15 cellular contexts compared by ENCODE assay signal in the genomic region with DNA sequence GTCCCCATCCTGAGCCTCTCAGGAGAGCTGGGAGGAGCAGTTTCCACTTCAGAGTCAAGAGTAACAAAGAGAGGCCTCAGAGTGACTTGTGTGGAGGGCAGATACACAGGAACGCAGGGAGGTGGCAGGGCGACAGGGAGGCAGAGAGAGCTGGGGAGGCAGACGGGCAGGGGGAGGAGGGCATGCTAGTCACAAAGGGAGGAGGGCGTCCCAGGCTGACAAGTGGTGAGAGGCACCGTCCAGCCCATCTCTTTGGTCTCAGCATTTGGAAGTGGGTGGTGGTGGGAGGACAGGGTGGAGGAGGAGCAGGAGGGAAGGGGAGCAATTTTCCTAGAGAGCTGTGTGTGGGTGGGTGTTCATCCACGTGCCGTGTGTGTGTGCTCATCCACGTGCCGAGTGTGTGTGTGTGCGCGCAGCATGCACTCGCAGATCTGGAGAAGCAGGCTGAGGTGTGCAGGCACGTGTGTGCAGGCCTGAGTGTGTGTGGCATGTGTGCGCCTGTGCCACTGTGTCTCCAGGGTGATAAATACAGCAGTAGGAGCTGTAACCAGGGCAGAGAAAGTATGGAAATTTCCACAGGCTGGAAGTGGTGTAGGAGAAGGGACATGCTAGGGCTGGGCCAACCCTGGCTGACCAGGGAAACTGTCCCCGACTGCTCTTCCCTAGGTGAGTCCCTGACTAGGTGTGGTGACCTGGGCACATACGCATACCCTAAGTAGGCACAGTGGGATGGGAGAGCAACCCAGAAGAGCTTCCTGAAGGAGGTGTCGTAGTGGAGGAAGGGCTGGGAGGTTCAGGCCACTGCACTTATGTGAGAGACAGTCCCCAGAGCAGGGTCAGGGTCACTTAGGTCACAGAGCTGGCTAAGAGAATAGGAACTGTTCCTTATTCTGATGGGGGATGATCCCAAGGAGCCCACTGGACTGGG. TPM values are rescaled to one million over a fixed set of nuclear protein-coding genes. Genes with fewer than 3 reads are reported as not detected.
A peak's percentile ranks its signal among the peaks of the same experiment; 100 is the strongest.
DNase-seq lines count a peak whose midpoint lies in the region; ATAC-seq, FAIRE-seq and TF ChIP-seq lines count a peak whose summit lies in the region.
"Had no signal": no experiment of that assay in that cellular context is flagged by ENCODE, and none has a peak within 500 bp of the region (broad histone marks: within the 10 kb centered on the region; RNA-seq: fewer than 3 reads in every experiment).

No MANE protein-coding gene starts in this region.

- peaks cover 33% of the 10 kb centered on the region for H3K4me1 Mint-ChIP-seq in activated naive CD4-positive, alpha-beta T cell treated with anti-CD3 and anti-CD28 coated beads, Interleukin-2, amount 50 U/mL, for 24 hours
- peaks cover 6% of the 10 kb centered on the region for H3K4me1 Mint-ChIP-seq in activated naive CD4-positive, alpha-beta T cell treated with anti-CD3 and anti-CD28 coated beads for 36 hours (ENCODE audit: low read depth)
- peaks cover 17% of the 10 kb centered on the region for H3K4me1 Mint-ChIP-seq in WTC11

- H3K27me3 ChIP-seq in left lung: peaks cover 0 to 41% of the 10 kb centered on the region in 2 donors
- no peaks in the 10 kb centered on the region for H3K27me3 ChIP-seq in thyroid gland

- no peaks in the 10 kb centered on the region for H3K36me3 Mint-ChIP-seq in activated naive CD4-positive, alpha-beta T cell treated with anti-CD3 and anti-CD28 coated beads, Interleukin-2, amount 50 U/mL, for 24 hours
- no peaks in the 10 kb centered on the region for H3K36me3 Mint-ChIP-seq in activated naive CD4-positive, alpha-beta T cell treated with anti-CD3 and anti-CD28 coated beads for 36 hours (ENCODE audit: low read depth)
- no peaks in the 10 kb centered on the region; the same call in 1 of the 2 replicates for H3K36me3 Mint-ChIP-seq in WTC11

- H3K4me3 ChIP-seq in left lung: no peak overlapping the region
- H3K4me3 ChIP-seq in thyroid gland (replicated peaks in 1 of 3): no peak overlapping the region
- H3K4me3 ChIP-seq: Peyer's patch, spleen had no signal

- no peaks in the 10 kb centered on the region for H3K9me3 ChIP-seq in left lung
- no peaks in the 10 kb centered on the region for H3K9me3 ChIP-seq in thyroid gland
- H3K9me3 ChIP-seq: Peyer's patch, spleen had no signal

- TF ChIP-seq POLR2A in thyroid gland (IDR thresholded peaks at IDR 0.05): no peak
- TF ChIP-seq POLR2A in GM12892 (IDR thresholded peaks at IDR 0.05; ENCODE audit: low read depth, low read length): no peak

- no peak overlapping the region for H3K4me3 Mint-ChIP-seq in activated naive CD4-positive, alpha-beta T cell treated with anti-CD3 and anti-CD28 coated beads, Interleukin-2, amount 50 U/mL, for 24 hours
- no peak overlapping the region for H3K4me3 Mint-ChIP-seq in activated naive CD4-positive, alpha-beta T cell treated with anti-CD3 and anti-CD28 coated beads for 36 hours
- no peak overlapping the region for H3K4me3 Mint-ChIP-seq in WTC11
- H3K4me3 Mint-ChIP-seq: activated CD4-positive, alpha-beta memory T cell treated with anti-CD3 and anti-CD28 coated beads for 36 hours; T-helper 2 cell treated with Interferon-gamma antibody and Interleukin-4, amounts not matched to agents 5 μg/mL and 100 μg/mL, for 36 hours had no signal

- WGBS in thyroid gland, 2 donors: 24 to 39% methylated on average over 17 of the region's 17 CpGs

- no peak for FAIRE-seq in GM12892 (lab: Jason Lieb, UNC)
- FAIRE-seq: islet of Langerhans had no signal

- intact Hi-C loops in activated naive CD4-positive, alpha-beta T cell treated with anti-CD3 and anti-CD28 coated beads for 36 hours (cut with micrococcal nuclease): loop anchor here (2.0 to 5.0 kb wide), 2 partner anchors 111 to 199 kb away; partner anchors contain the start of gene STARD10
- intact Hi-C loops in left lung (cut with DNase I): no loop called here
- intact Hi-C loops in thyroid gland (cut with DNase I): loop anchor here (5.0 kb wide), 1 partner anchor 214 kb away; no protein-coding TSS in a partner anchor

- TF ChIP-seq CTCF in left lung (IDR thresholded peaks at IDR 0.05) (no peak), thyroid gland (IDR thresholded peaks at IDR 0.05) (no peak), WTC11 (IDR thresholded peaks at IDR 0.05) (no peak)

- DNase-seq in activated naive CD4-positive, alpha-beta T cell treated with anti-CD3 and anti-CD28 coated beads for 36 hours: no peak
- DNase-seq in left lung: no peak
- peak; percentile 36 to 50 for DNase-seq in thyroid gland
- no peak for DNase-seq in GM12892 (ENCODE audit: insufficient read length)
- no peak for DNase-seq in WTC11 (ENCODE audit: low spot score)
- DNase-seq: ACHN; activated CD4-positive, alpha-beta memory T cell treated with anti-CD3 and anti-CD28 coated beads for 36 hours; NCI-H2171 treated with DMSO at 0.1 percent for 48 hours; Peyer's patch; spleen had no signal

- no peaks in the 10 kb centered on the region for H3K27me3 Mint-ChIP-seq in activated naive CD4-positive, alpha-beta T cell treated with anti-CD3 and anti-CD28 coated beads, Interleukin-2, amount 50 U/mL, for 24 hours
- H3K27me3 Mint-ChIP-seq in activated naive CD4-positive, alpha-beta T cell treated with anti-CD3 and anti-CD28 coated beads for 36 hours (ENCODE audit: low read depth): peaks cover 6% of the 10 kb centered on the region
- H3K27me3 Mint-ChIP-seq in WTC11 (ENCODE audit: low read depth): peaks cover 46% of the 10 kb centered on the region

- POLR2A ChIA-PET in WTC11 (lab: Charles Lee): no interaction called here

- H3K36me3 ChIP-seq in left lung (peaks cover 0 to 37% of the 10 kb centered on the region in 2 donors), thyroid gland (peaks cover 2 to 6% of the 10 kb centered on the region in 2 donors)

- ATAC-seq in left lung: peak; percentile 56
- ATAC-seq in HG03196 (IDR thresholded peaks at IDR 0.05; ENCODE audit: unreplicated experiment): no peak
- no peak for ATAC-seq in WTC11

- no peaks in the 10 kb centered on the region for H3K9me3 Mint-ChIP-seq in activated naive CD4-positive, alpha-beta T cell treated with anti-CD3 and anti-CD28 coated beads, Interleukin-2, amount 50 U/mL, for 24 hours
- H3K9me3 Mint-ChIP-seq in activated naive CD4-positive, alpha-beta T cell treated with anti-CD3 and anti-CD28 coated beads for 36 hours: no peaks in the 10 kb centered on the region
- H3K9me3 Mint-ChIP-seq in WTC11: no peaks in the 10 kb centered on the region
- H3K9me3 Mint-ChIP-seq: activated CD4-positive, alpha-beta memory T cell treated with anti-CD3 and anti-CD28 coated beads for 36 hours; T-helper 2 cell treated with Interferon-gamma antibody and Interleukin-4, amounts not matched to agents 5 μg/mL and 100 μg/mL, for 36 hours had no signal

- H3K4me1 ChIP-seq in left lung: peaks cover 13% of the 10 kb centered on the region in 2 donors
- no peaks in the 10 kb centered on the region for H3K4me1 ChIP-seq in thyroid gland

- CTCF ChIA-PET in activated naive CD4-positive, alpha-beta T cell treated with anti-CD3 and anti-CD28 coated beads for 36 hours (lab: Charles Lee): interaction anchor here (0.6 to 4.9 kb wide), 5 partner anchors 14 to 211 kb away, joined by 3 to 58 read pairs (median 12); no protein-coding TSS in a partner anchor
- CTCF ChIA-PET in WTC11 (lab: Charles Lee): interaction anchor here (0.8 to 16.5 kb wide), 10 partner anchors 8 to 225 kb away, joined by 3 to 461 read pairs (median 14); partner anchors contain the start of genes PDE2A and STARD10

- H3K27ac ChIP-seq in angular gyrus (ENCODE audit: low read depth, low read length) (peak overlapping the region; percentile 85), left lung (no peak overlapping the region), thyroid gland (no peak overlapping the region)
- H3K27ac ChIP-seq: Peyer's patch, spleen had no signal

- peak overlapping the region; percentile 70 for H3K27ac Mint-ChIP-seq in activated naive CD4-positive, alpha-beta T cell treated with anti-CD3 and anti-CD28 coated beads, Interleukin-2, amount 50 U/mL, for 24 hours
- no peak overlapping the region for H3K27ac Mint-ChIP-seq in activated naive CD4-positive, alpha-beta T cell treated with anti-CD3 and anti-CD28 coated beads for 36 hours
- H3K27ac Mint-ChIP-seq in WTC11: no peak overlapping the region
- H3K27ac Mint-ChIP-seq: activated CD4-positive, alpha-beta memory T cell treated with anti-CD3 and anti-CD28 coated beads for 36 hours; T-helper 2 cell treated with Interferon-gamma antibody and Interleukin-4, amounts not matched to agents 5 μg/mL and 100 μg/mL, for 36 hours had no signal

TF ChIP-seq in WTC11, 78 proteins besides CTCF, POLR2A, EP300 and RAD21:
- TF ChIP-seq NFYB (CRISPR knock-in tag; conservative IDR thresholded peaks at IDR 0.05; ENCODE audit: low read depth): no peak
- TF ChIP-seq ZNF219 (CRISPR knock-in tag; IDR thresholded peaks at IDR 0.05; ENCODE audit: borderline replicate concordance): no peak
- no peak; the same call in 1 of the 2 replicates for TF ChIP-seq EMX1 (CRISPR knock-in tag; IDR thresholded peaks at IDR 0.05)
- TF ChIP-seq JAZF1 (CRISPR knock-in tag; IDR thresholded peaks at IDR 0.05): no peak
- TF ChIP-seq ZBTB21 (CRISPR knock-in tag; IDR thresholded peaks at IDR 0.05; ENCODE audit: borderline replicate concordance): no peak
- TF ChIP-seq, protein P1, sequence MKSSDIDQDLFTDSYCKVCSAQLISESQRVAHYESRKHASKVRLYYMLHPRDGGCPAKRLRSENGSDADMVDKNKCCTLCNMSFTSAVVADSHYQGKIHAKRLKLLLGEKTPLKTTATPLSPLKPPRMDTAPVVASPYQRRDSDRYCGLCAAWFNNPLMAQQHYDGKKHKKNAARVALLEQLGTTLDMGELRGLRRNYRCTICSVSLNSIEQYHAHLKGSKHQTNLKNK (CRISPR knock-in tag; IDR thresholded peaks at IDR 0.05): no peak
- TF ChIP-seq ESRRA (CRISPR knock-in tag; IDR thresholded peaks at IDR 0.05; ENCODE audit: borderline replicate concordance): no peak
- TF ChIP-seq NR3C1 (CRISPR knock-in tag; conservative IDR thresholded peaks at IDR 0.05; ENCODE audit: low read depth): no peak
- no peak for TF ChIP-seq ATF3 (CRISPR knock-in tag; conservative IDR thresholded peaks at IDR 0.05)
- no peak for TF ChIP-seq ELF4 (CRISPR knock-in tag; IDR thresholded peaks at IDR 0.05; ENCODE audit: low read depth)
- no peak for TF ChIP-seq ZNF263 (CRISPR knock-in tag; IDR thresholded peaks at IDR 0.05; ENCODE audit: low read depth)

RNA-seq across cellular contexts. Expression of gene PDE2A, which starts 7.3 kb away (rescaled TPM):
- 1 to 10 TPM in 1 of 2 experiments, under 1 TPM in 1; 0.69 to 1.1 TPM for total RNA-seq in activated naive CD4-positive, alpha-beta T cell treated with anti-CD3 and anti-CD28 coated beads for 36 hours
- total RNA-seq in left lung (10 to 100 TPM in 1 of 2 donors, 1 to 10 TPM in 1; 9.7 to 13.8 TPM), thyroid gland (10 to 100 TPM; 40.2 to 69.6 (median 50.4) TPM), WTC11 (2021) (3.7 to 5.0 TPM (median 4.9 TPM) in 3 replicates)
- 1.7 TPM for polyA plus RNA-seq in GM12892 (2012; ENCODE audit: missing spikeins)

Comparison
In these comparisons a context has a peak if more than half of its experiments do, and no peak if none do; other contexts are left out.
1. DNase-seq: peak in thyroid gland (2 of 2); none in activated naive CD4-positive, alpha-beta T cell treated with anti-CD3 and anti-CD28 coated beads for 36 hours (single experiment), left lung (0 of 2), GM12892 (single experiment) and WTC11 (single experiment).
2. intact Hi-C loops: an anchor here in activated naive CD4-positive, alpha-beta T cell treated with anti-CD3 and anti-CD28 coated beads for 36 hours (2.0 to 5.0 kb wide) and thyroid gland (5.0 kb wide); none called in left lung.